In the genomic region with DNA sequence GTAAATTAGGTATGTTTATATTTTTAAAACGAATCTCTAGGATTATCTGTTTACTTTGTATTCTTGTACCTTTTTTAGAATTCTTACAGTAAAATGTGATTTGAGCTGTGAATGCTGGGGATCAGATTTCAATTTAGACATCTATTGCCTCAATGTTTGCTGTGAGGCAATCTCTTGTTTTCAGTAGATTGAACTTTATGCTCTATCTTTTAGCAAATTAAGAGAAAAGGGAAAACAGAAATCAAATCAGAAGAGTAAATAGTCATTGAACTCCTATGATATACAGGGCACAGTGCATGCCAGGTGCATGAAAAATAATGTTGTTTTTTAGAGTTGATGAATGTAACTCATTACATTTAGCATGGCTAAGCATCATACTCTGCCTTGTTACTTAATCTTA, we compare ENCODE assay signal across 1 cellular context.
TF ChIP-seq lines count a peak whose summit lies in the region.

No MANE protein-coding gene starts in this region.

TF ChIP-seq in HepG2, 621 proteins besides CTCF, POLR2A, EP300 and RAD21 (continued from another document and continues in another):
- peak; percentile 98 for TF ChIP-seq ARID5B (CRISPR knock-in tag; IDR thresholded peaks at IDR 0.05)
- TF ChIP-seq, protein P1, sequence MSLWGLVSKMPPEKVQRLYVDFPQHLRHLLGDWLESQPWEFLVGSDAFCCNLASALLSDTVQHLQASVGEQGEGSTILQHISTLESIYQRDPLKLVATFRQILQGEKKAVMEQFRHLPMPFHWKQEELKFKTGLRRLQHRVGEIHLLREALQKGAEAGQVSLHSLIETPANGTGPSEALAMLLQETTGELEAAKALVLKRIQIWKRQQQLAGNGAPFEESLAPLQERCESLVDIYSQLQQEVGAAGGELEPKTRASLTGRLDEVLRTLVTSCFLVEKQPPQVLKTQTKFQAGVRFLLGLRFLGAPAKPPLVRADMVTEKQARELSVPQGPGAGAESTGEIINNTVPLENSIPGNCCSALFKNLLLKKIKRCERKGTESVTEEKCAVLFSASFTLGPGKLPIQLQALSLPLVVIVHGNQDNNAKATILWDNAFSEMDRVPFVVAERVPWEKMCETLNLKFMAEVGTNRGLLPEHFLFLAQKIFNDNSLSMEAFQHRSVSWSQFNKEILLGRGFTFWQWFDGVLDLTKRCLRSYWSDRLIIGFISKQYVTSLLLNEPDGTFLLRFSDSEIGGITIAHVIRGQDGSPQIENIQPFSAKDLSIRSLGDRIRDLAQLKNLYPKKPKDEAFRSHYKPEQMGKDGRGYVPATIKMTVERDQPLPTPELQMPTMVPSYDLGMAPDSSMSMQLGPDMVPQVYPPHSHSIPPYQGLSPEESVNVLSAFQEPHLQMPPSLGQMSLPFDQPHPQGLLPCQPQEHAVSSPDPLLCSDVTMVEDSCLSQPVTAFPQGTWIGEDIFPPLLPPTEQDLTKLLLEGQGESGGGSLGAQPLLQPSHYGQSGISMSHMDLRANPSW (CRISPR knock-in tag; IDR thresholded peaks at IDR 0.05; ENCODE audit: borderline replicate concordance): no peak
- TF ChIP-seq, protein P2, sequence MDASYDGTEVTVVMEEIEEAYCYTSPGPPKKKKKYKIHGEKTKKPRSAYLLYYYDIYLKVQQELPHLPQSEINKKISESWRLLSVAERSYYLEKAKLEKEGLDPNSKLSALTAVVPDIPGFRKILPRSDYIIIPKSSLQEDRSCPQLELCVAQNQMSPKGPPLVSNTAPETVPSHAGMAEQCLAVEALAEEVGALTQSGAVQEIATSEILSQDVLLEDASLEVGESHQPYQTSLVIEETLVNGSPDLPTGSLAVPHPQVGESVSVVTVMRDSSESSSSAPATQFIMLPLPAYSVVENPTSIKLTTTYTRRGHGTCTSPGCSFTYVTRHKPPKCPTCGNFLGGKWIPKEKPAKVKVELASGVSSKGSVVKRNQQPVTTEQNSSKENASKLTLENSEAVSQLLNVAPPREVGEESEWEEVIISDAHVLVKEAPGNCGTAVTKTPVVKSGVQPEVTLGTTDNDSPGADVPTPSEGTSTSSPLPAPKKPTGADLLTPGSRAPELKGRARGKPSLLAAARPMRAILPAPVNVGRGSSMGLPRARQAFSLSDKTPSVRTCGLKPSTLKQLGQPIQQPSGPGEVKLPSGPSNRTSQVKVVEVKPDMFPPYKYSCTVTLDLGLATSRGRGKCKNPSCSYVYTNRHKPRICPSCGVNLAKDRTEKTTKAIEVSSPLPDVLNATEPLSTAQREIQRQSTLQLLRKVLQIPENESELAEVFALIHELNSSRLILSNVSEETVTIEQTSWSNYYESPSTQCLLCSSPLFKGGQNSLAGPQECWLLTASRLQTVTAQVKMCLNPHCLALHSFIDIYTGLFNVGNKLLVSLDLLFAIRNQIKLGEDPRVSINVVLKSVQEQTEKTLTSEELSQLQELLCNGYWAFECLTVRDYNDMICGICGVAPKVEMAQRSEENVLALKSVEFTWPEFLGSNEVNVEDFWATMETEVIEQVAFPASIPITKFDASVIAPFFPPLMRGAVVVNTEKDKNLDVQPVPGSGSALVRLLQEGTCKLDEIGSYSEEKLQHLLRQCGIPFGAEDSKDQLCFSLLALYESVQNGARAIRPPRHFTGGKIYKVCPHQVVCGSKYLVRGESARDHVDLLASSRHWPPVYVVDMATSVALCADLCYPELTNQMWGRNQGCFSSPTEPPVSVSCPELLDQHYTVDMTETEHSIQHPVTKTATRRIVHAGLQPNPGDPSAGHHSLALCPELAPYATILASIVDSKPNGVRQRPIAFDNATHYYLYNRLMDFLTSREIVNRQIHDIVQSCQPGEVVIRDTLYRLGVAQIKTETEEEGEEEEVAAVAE (CRISPR knock-in tag; IDR thresholded peaks at IDR 0.05; ENCODE audit: borderline replicate concordance): no peak
- peak; percentile 63; the same call in 1 of the 2 replicates for TF ChIP-seq KMT2B (CRISPR knock-in tag; IDR thresholded peaks at IDR 0.05)
- peak; percentile 31; the same call in 1 of the 2 replicates for TF ChIP-seq PATZ1 (CRISPR knock-in tag; IDR thresholded peaks at IDR 0.05)
- TF ChIP-seq, protein P3, sequence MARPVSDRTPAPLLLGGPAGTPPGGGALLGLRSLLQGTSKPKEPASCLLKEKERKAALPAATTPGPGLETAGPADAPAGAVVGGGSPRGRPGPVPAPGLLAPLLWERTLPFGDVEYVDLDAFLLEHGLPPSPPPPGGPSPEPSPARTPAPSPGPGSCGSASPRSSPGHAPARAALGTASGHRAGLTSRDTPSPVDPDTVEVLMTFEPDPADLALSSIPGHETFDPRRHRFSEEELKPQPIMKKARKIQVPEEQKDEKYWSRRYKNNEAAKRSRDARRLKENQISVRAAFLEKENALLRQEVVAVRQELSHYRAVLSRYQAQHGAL (CRISPR knock-in tag; IDR thresholded peaks at IDR 0.05; ENCODE audit: not compliant biosample characterization): no peak
- TF ChIP-seq SIX1 (CRISPR knock-in tag; IDR thresholded peaks at IDR 0.05; ENCODE audit: borderline replicate concordance): peak; percentile 100
- TF ChIP-seq DPF2 (CRISPR knock-in tag; IDR thresholded peaks at IDR 0.05; ENCODE audit: borderline replicate concordance, low read depth): peak; percentile 97
- TF ChIP-seq ZNF891 (CRISPR knock-in tag; IDR thresholded peaks at IDR 0.05): no peak
- TF ChIP-seq HNF4A (CRISPR knock-in tag; IDR thresholded peaks at IDR 0.05): peak; percentile 98
- TF ChIP-seq ARNTL (CRISPR knock-in tag; IDR thresholded peaks at IDR 0.05): 0 out of 2 replicates have a peak, but pooled peaks have one; percentile 25
- peak; percentile 88 for TF ChIP-seq KDM6A (CRISPR knock-in tag; IDR thresholded peaks at IDR 0.05; ENCODE audit: low read depth)
- TF ChIP-seq ZNF383 (CRISPR knock-in tag; IDR thresholded peaks at IDR 0.05; ENCODE audit: borderline replicate concordance): no peak
- no peak for TF ChIP-seq ETS1 (CRISPR knock-in tag; IDR thresholded peaks at IDR 0.05)
- TF ChIP-seq GLMP (CRISPR knock-in tag; IDR thresholded peaks at IDR 0.05; ENCODE audit: borderline replicate concordance): no peak
- TF ChIP-seq ATF7 (IDR thresholded peaks at IDR 0.05): peak; percentile 47; the same call in 1 of the 2 replicates
- no peak for TF ChIP-seq ATF7 (CRISPR knock-in tag; IDR thresholded peaks at IDR 0.05)
- no peak for TF ChIP-seq ZNF703 (CRISPR knock-in tag; IDR thresholded peaks at IDR 0.05; ENCODE audit: borderline replicate concordance)
- no peak for TF ChIP-seq PAX8 (CRISPR knock-in tag; IDR thresholded peaks at IDR 0.05; ENCODE audit: borderline replicate concordance)
- TF ChIP-seq ZNF253 (CRISPR knock-in tag; IDR thresholded peaks at IDR 0.05; ENCODE audit: borderline replicate concordance): no peak
- 0 out of 2 replicates have a peak, but pooled peaks have one; percentile 44 for TF ChIP-seq ATF6 (CRISPR knock-in tag; conservative IDR thresholded peaks at IDR 0.05)
- no peak for TF ChIP-seq ZNF598 (CRISPR knock-in tag; IDR thresholded peaks at IDR 0.05; ENCODE audit: borderline replicate concordance)
- no peak for TF ChIP-seq TAF15 (IDR thresholded peaks at IDR 0.05; ENCODE audit: low read depth, low read length, poor library complexity, severe bottlenecking)
- peak; percentile 70 for TF ChIP-seq HDAC1 (CRISPR knock-in tag; IDR thresholded peaks at IDR 0.05)
- no peak for TF ChIP-seq SIN3B (IDR thresholded peaks at IDR 0.05; ENCODE audit: low read length)
- no peak for TF ChIP-seq ZNF678 (CRISPR knock-in tag; IDR thresholded peaks at IDR 0.05)
- no peak for TF ChIP-seq KDM2A (CRISPR knock-in tag; IDR thresholded peaks at IDR 0.05; ENCODE audit: borderline replicate concordance, low read depth)
- TF ChIP-seq ZNF614 (CRISPR knock-in tag; IDR thresholded peaks at IDR 0.05; ENCODE audit: borderline replicate concordance): peak; percentile 85; the same call in 1 of the 2 replicates
- no peak for TF ChIP-seq THYN1 (CRISPR knock-in tag; IDR thresholded peaks at IDR 0.05; ENCODE audit: borderline replicate concordance, low read depth)
- TF ChIP-seq, protein P4, sequence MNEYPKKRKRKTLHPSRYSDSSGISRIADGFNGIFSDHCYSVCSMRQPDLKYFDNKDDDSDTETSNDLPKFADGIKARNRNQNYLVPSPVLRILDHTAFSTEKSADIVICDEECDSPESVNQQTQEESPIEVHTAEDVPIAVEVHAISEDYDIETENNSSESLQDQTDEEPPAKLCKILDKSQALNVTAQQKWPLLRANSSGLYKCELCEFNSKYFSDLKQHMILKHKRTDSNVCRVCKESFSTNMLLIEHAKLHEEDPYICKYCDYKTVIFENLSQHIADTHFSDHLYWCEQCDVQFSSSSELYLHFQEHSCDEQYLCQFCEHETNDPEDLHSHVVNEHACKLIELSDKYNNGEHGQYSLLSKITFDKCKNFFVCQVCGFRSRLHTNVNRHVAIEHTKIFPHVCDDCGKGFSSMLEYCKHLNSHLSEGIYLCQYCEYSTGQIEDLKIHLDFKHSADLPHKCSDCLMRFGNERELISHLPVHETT (CRISPR knock-in tag; conservative IDR thresholded peaks at IDR 0.05): 0 out of 2 replicates have a peak, but pooled peaks have one; percentile 42
- TF ChIP-seq ZNF792 (CRISPR knock-in tag; IDR thresholded peaks at IDR 0.05): peak; percentile 72; the same call in 1 of the 2 replicates
- peak; percentile 83 for TF ChIP-seq TCF7 (IDR thresholded peaks at IDR 0.05; ENCODE audit: low read depth)
